ENCODE assay signal across 8 cellular contexts in the genomic region with DNA sequence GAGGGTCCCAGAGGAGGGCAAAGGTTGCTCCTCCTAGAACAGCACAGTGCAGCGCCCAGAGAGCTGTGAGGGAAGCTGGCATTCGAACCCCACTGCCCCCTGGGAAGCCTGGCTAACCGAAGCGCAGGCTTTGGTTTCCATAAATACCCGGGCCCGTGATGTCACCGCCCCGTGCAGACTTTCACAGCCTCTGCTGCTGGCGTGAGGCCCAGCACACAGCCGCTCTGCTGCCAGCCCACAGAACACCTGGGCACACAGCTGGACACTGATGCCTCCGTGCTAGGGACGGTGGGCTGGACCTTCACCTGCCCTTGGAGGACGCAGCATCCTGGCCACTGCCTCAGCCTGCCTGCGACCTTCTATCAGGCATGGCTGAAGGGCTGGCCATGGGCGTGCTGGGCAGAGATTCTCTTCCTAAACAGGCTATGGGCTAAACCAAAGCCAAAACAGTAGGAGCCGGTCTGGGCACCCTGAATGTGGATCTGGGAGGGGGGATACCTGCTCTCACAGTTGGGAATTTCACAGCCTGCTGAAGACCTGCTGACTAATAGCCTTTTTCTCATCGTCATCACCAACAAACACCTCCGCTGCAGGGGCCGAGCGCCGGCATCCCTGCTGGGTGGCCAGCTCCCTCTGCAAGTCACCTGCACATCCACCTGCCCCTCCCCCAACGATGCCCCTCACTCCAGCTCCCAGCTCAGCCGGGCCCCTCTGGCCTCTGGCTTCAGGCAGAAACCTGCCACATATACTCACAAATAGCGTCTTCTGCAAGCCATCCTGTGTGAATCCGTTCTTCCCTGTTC. TPM values are rescaled to one million over a fixed set of nuclear protein-coding genes. Genes with fewer than 3 reads are reported as not detected.
A peak's percentile ranks its signal among the peaks of the same experiment; 100 is the strongest.
DNase-seq lines count a peak whose midpoint lies in the region; ATAC-seq, FAIRE-seq and TF ChIP-seq lines count a peak whose summit lies in the region.
"Had no signal": no experiment of that assay in that cellular context is flagged by ENCODE, and none has a peak within 500 bp of the region (broad histone marks: within the 10 kb centered on the region; RNA-seq: fewer than 3 reads in every experiment).

No MANE protein-coding gene starts in this region.

- H3K27ac ChIP-seq in cingulate gyrus (ENCODE audit: low read depth, low read length) = peak overlapping the region; percentile 83
- no peak overlapping the region for H3K27ac ChIP-seq in prostate gland
- H3K27ac ChIP-seq: neutrophil had no signal

- TF ChIP-seq POLR2A in H54 (IDR thresholded peaks at IDR 0.05; ENCODE audit: low read depth, low read length) = no peak
- no peak for TF ChIP-seq POLR2A in prostate gland (IDR thresholded peaks at IDR 0.05)

- intact Hi-C loops in prostate gland (cut with DNase I) = no loop called here

- WGBS in prostate gland = 32% methylated on average over 22 of the region's 25 CpGs

- H3K27me3 ChIP-seq in prostate gland (replicated peaks; ENCODE audit: insufficient read depth) = peaks cover 6% of the 10 kb centered on the region

- TF ChIP-seq CTCF in prostate gland (IDR thresholded peaks at IDR 0.05) = no peak

- peak; percentile 55 for DNase-seq in H54 (ENCODE audit: insufficient read length, low spot score)
- DNase-seq in NCI-H128 (lab: John Stamatoyannopoulos, UW; ENCODE audit: unreplicated experiment) = peak; percentile 26
- peak; percentile 10 for DNase-seq in prostate gland (ENCODE audit: low spot score)
- DNase-seq in stimulated activated CD4-positive, alpha-beta T cell treated with anti-CD3 and anti-CD28 coated beads, Interleukin-2, amount 100 ng/mL, for 48 hours = no peak
- DNase-seq in NCI-H226 = no peak

- no peaks in the 10 kb centered on the region for H3K36me3 ChIP-seq in prostate gland
- H3K36me3 ChIP-seq: neutrophil had no signal

- no peaks in the 10 kb centered on the region for H3K9me3 ChIP-seq in prostate gland
- H3K9me3 ChIP-seq: neutrophil had no signal

- ATAC-seq in GM18858 (IDR thresholded peaks at IDR 0.05; ENCODE audit: unreplicated experiment) = peak; percentile 40

- no peak overlapping the region for H3K4me3 ChIP-seq in prostate gland

- FAIRE-seq in H54 (lab: Jason Lieb, UNC) = no peak

- H3K4me1 ChIP-seq in prostate gland (replicated peaks) = no peaks in the 10 kb centered on the region

RNA-seq across cellular contexts. Expression of a gene that starts 0.8 kb away (rescaled TPM):
- 10 to 100 TPM; 58.2 to 94.2 TPM for total RNA-seq in prostate gland

Comparison
In these comparisons a context has a peak if more than half of its experiments do, and no peak if none do; other contexts are left out.
1. DNase-seq: peak in H54 (single experiment), NCI-H128 (single experiment) and prostate gland (single experiment); none in stimulated activated CD4-positive, alpha-beta T cell treated with anti-CD3 and anti-CD28 coated beads, Interleukin-2, amount 100 ng/mL, for 48 hours (0 of 2) and NCI-H226 (single experiment).